In the genomic region with DNA sequence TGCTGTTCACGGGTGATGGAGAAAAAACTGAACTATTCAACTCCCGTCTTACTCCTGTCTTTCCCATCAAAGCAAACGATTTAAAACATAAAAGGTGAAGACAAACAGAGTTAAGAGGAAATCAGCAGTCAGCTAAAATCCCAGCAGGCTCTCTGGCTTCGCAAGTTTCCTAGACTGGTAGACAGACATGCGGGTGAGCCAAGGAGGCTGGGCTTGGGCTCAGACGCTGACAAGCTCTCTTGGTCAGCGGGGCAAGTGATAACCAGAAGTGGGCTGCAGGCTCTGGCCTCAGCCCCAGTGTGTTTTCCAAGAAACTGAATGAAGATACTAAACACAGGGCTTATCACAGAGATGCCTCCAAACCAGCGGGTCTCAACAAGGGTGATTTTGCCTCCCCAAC, we compare ENCODE assay signal across 1 cellular context.
TF ChIP-seq lines count a peak whose summit lies in the region.

No MANE protein-coding gene starts in this region.

TF ChIP-seq in GM23338, 12 proteins besides CTCF, POLR2A, EP300 and RAD21:
- TF ChIP-seq, protein P1, sequence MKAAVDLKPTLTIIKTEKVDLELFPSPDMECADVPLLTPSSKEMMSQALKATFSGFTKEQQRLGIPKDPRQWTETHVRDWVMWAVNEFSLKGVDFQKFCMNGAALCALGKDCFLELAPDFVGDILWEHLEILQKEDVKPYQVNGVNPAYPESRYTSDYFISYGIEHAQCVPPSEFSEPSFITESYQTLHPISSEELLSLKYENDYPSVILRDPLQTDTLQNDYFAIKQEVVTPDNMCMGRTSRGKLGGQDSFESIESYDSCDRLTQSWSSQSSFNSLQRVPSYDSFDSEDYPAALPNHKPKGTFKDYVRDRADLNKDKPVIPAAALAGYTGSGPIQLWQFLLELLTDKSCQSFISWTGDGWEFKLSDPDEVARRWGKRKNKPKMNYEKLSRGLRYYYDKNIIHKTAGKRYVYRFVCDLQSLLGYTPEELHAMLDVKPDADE (IDR thresholded peaks at IDR 0.05), result no peak
- TF ChIP-seq, protein P2, sequence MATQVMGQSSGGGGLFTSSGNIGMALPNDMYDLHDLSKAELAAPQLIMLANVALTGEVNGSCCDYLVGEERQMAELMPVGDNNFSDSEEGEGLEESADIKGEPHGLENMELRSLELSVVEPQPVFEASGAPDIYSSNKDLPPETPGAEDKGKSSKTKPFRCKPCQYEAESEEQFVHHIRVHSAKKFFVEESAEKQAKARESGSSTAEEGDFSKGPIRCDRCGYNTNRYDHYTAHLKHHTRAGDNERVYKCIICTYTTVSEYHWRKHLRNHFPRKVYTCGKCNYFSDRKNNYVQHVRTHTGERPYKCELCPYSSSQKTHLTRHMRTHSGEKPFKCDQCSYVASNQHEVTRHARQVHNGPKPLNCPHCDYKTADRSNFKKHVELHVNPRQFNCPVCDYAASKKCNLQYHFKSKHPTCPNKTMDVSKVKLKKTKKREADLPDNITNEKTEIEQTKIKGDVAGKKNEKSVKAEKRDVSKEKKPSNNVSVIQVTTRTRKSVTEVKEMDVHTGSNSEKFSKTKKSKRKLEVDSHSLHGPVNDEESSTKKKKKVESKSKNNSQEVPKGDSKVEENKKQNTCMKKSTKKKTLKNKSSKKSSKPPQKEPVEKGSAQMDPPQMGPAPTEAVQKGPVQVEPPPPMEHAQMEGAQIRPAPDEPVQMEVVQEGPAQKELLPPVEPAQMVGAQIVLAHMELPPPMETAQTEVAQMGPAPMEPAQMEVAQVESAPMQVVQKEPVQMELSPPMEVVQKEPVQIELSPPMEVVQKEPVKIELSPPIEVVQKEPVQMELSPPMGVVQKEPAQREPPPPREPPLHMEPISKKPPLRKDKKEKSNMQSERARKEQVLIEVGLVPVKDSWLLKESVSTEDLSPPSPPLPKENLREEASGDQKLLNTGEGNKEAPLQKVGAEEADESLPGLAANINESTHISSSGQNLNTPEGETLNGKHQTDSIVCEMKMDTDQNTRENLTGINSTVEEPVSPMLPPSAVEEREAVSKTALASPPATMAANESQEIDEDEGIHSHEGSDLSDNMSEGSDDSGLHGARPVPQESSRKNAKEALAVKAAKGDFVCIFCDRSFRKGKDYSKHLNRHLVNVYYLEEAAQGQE (IDR thresholded peaks at IDR 0.05; ENCODE audit: unreplicated experiment), result no peak
- TF ChIP-seq POLR2AphosphoS5 (IDR thresholded peaks at IDR 0.05; ENCODE audit: low read depth), result no peak
- TF ChIP-seq, protein P3, sequence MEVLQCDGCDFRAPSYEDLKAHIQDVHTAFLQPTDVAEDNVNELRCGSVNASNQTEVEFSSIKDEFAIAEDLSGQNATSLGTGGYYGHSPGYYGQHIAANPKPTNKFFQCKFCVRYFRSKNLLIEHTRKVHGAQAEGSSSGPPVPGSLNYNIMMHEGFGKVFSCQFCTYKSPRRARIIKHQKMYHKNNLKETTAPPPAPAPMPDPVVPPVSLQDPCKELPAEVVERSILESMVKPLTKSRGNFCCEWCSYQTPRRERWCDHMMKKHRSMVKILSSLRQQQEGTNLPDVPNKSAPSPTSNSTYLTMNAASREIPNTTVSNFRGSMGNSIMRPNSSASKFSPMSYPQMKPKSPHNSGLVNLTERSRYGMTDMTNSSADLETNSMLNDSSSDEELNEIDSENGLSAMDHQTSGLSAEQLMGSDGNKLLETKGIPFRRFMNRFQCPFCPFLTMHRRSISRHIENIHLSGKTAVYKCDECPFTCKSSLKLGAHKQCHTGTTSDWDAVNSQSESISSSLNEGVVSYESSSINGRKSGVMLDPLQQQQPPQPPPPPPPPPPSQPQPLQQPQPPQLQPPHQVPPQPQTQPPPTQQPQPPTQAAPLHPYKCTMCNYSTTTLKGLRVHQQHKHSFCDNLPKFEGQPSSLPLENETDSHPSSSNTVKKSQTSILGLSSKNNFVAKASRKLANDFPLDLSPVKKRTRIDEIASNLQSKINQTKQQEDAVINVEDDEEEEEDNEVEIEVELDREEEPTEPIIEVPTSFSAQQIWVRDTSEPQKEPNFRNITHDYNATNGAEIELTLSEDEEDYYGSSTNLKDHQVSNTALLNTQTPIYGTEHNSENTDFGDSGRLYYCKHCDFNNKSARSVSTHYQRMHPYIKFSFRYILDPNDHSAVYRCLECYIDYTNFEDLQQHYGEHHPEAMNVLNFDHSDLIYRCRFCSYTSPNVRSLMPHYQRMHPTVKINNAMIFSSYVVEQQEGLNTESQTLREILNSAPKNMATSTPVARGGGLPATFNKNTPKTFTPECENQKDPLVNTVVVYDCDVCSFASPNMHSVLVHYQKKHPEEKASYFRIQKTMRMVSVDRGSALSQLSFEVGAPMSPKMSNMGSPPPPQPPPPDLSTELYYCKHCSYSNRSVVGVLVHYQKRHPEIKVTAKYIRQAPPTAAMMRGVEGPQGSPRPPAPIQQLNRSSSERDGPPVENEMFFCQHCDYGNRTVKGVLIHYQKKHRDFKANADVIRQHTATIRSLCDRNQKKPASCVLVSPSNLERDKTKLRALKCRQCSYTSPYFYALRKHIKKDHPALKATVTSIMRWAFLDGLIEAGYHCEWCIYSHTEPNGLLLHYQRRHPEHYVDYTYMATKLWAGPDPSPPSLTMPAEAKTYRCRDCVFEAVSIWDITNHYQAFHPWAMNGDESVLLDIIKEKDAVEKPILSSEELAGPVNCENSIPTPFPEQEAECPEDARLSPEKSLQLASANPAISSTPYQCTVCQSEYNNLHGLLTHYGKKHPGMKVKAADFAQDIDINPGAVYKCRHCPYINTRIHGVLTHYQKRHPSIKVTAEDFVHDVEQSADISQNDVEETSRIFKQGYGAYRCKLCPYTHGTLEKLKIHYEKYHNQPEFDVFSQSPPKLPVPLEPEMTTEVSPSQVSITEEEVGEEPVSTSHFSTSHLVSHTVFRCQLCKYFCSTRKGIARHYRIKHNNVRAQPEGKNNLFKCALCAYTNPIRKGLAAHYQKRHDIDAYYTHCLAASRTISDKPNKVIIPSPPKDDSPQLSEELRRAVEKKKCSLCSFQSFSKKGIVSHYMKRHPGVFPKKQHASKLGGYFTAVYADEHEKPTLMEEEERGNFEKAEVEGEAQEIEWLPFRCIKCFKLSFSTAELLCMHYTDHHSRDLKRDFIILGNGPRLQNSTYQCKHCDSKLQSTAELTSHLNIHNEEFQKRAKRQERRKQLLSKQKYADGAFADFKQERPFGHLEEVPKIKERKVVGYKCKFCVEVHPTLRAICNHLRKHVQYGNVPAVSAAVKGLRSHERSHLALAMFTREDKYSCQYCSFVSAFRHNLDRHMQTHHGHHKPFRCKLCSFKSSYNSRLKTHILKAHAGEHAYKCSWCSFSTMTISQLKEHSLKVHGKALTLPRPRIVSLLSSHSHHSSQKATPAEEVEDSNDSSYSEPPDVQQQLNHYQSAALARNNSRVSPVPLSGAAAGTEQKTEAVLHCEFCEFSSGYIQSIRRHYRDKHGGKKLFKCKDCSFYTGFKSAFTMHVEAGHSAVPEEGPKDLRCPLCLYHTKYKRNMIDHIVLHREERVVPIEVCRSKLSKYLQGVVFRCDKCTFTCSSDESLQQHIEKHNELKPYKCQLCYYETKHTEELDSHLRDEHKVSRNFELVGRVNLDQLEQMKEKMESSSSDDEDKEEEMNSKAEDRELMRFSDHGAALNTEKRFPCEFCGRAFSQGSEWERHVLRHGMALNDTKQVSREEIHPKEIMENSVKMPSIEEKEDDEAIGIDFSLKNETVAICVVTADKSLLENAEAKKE (CRISPR knock-in tag; IDR thresholded peaks at IDR 0.05), result no peak
- TF ChIP-seq EZH2phosphoT487 (IDR thresholded peaks at IDR 0.05; ENCODE audit: unreplicated experiment), result no peak
- no peak for TF ChIP-seq ZNF114 (CRISPR knock-in tag; IDR thresholded peaks at IDR 0.05)
- no peak for TF ChIP-seq ZNF331 (CRISPR knock-in tag; IDR thresholded peaks at IDR 0.05; ENCODE audit: low read depth)
- TF ChIP-seq NANOG (IDR thresholded peaks at IDR 0.05; ENCODE audit: borderline replicate concordance), result no peak
- TF ChIP-seq CREB1 (CRISPR knock-in tag; IDR thresholded peaks at IDR 0.05; ENCODE audit: low read depth), result no peak
- TF ChIP-seq JUNB (IDR thresholded peaks at IDR 0.05; ENCODE audit: unreplicated experiment), result no peak
TF ChIP-seq in GM23338: peak in this region for 0.
